ENCODE assay signal across 9 cellular contexts in genomic region chr11:75241906-75242644, GRCh38. TPM values are rescaled to one million over a fixed set of nuclear protein-coding genes. Genes with fewer than 3 reads are reported as not detected.
A peak's percentile ranks its signal among the peaks of the same experiment; 100 is the strongest.
DNase-seq lines count a peak whose midpoint lies in the region; ATAC-seq and TF ChIP-seq lines count a peak whose summit lies in the region.
"Had no signal": no experiment of that assay in that cellular context is flagged by ENCODE, and none has a peak within 500 bp of the region (broad histone marks: within the 10 kb centered on the region; RNA-seq: fewer than 3 reads in every experiment).

No MANE protein-coding gene starts in this region.

- H3K9ac ChIP-seq in iPS-20b (ENCODE audit: low read depth, low read length), result no peak overlapping the region

- TF ChIP-seq POLR2A in suprapubic skin (IDR thresholded peaks at IDR 0.05), result no peak

- peaks cover 15% of the 10 kb centered on the region for H3K4me1 Mint-ChIP-seq in activated CD4-positive, alpha-beta T cell treated with anti-CD3 and anti-CD28 coated beads, Interleukin-2, amount 10 ng/mL, durations not matched to agents 7 days and 5 days
- H3K4me1 Mint-ChIP-seq in WTC11, result peaks cover 16% of the 10 kb centered on the region

- peaks cover 51% of the 10 kb centered on the region for H3K27me3 Mint-ChIP-seq in activated CD4-positive, alpha-beta T cell treated with anti-CD3 and anti-CD28 coated beads, Interleukin-2, amount 10 ng/mL, durations not matched to agents 7 days and 5 days
- H3K27me3 Mint-ChIP-seq in WTC11 (ENCODE audit: low read depth), result peaks cover 70% of the 10 kb centered on the region

- H3K36me3 ChIP-seq in iPS-20b (ENCODE audit: insufficient read depth, low read depth, low read length) (no peaks in the 10 kb centered on the region), suprapubic skin (no peaks in the 10 kb centered on the region)

- H3K4me3 ChIP-seq in iPS-20b (ENCODE audit: low read length) (peak overlapping the region; percentile 60; the same call in 1 of the 2 replicates), suprapubic skin (peak overlapping the region; percentile 56)

- TF ChIP-seq CTCF in WTC11 (IDR thresholded peaks at IDR 0.05) (peak; percentile 14; the same call in 1 of the 2 replicates), suprapubic skin (IDR thresholded peaks at IDR 0.05) (no peak)

- peak overlapping the region; percentile 31 for H3K27ac Mint-ChIP-seq in activated CD4-positive, alpha-beta T cell treated with anti-CD3 and anti-CD28 coated beads, Interleukin-2, amount 10 ng/mL, durations not matched to agents 7 days and 5 days
- H3K27ac Mint-ChIP-seq in WTC11, result no peak overlapping the region

- H3K9me3 ChIP-seq in iPS-20b (ENCODE audit: insufficient read depth, low read depth, low read length) (no peaks in the 10 kb centered on the region), suprapubic skin (no peaks in the 10 kb centered on the region)

- ATAC-seq in WTC11 (no peak; the same call in 1 of the 2 replicates), esophagus mucosa (no peak)

- TF ChIP-seq EP300 in suprapubic skin (IDR thresholded peaks at IDR 0.05), result no peak

- H3K27ac ChIP-seq in iPS-20b (ENCODE audit: low read length) (no peak overlapping the region), suprapubic skin (no peak overlapping the region)

- H3K9me3 Mint-ChIP-seq in activated CD4-positive, alpha-beta T cell treated with anti-CD3 and anti-CD28 coated beads, Interleukin-2, amount 10 ng/mL, durations not matched to agents 7 days and 5 days, result no peaks in the 10 kb centered on the region
- no peaks in the 10 kb centered on the region for H3K9me3 Mint-ChIP-seq in WTC11

- no peaks in the 10 kb centered on the region for H3K36me3 Mint-ChIP-seq in activated CD4-positive, alpha-beta T cell treated with anti-CD3 and anti-CD28 coated beads, Interleukin-2, amount 10 ng/mL, durations not matched to agents 7 days and 5 days (ENCODE audit: low read depth)
- H3K36me3 Mint-ChIP-seq in WTC11, result no peaks in the 10 kb centered on the region

- POLR2A ChIA-PET in activated CD4-positive, alpha-beta T cell treated with anti-CD3 and anti-CD28 coated beads, Interleukin-2, amount 10 ng/mL, durations not matched to agents 7 days and 5 days (lab: Charles Lee), result no interaction called here
- POLR2A ChIA-PET in WTC11 (lab: Charles Lee), result interaction anchor here (0.9 to 1.0 kb wide), 2 partner anchors 46 to 98 kb away, joined by 3 read pairs; no protein-coding TSS in a partner anchor

- no peak for DNase-seq in activated CD4-positive, alpha-beta T cell treated with anti-CD3 and anti-CD28 coated beads, Interleukin-2, amount 10 ng/mL, durations not matched to agents 7 days and 5 days
- DNase-seq in activated CD4-positive, alpha-beta T cell treated with anti-CD3 and anti-CD28 coated beads for 4 hours, result no peak
- no peak for DNase-seq in WTC11 (ENCODE audit: low spot score)
- peak; percentile 60 to 65 for DNase-seq in suprapubic skin (ENCODE audit: low spot score in 2 of 2)
- DNase-seq in glomerular visceral epithelial cell (ENCODE audit: extremely low spot score), result no peak
- DNase-seq in NCI-H345 treated with DMSO at 0.1 percent for 48 hours (lab: John Stamatoyannopoulos, UW; ENCODE audit: unreplicated experiment), result no peak

- 43% methylated on average over 9 of the region's 72 CpGs for WGBS in suprapubic skin

- peak overlapping the region; percentile 68 for H3K4me3 Mint-ChIP-seq in activated CD4-positive, alpha-beta T cell treated with anti-CD3 and anti-CD28 coated beads, Interleukin-2, amount 10 ng/mL, durations not matched to agents 7 days and 5 days
- peak overlapping the region; percentile 74 for H3K4me3 Mint-ChIP-seq in WTC11

- H3K4me1 ChIP-seq in iPS-20b (ENCODE audit: insufficient read depth, low read length) (peaks cover 6% of the 10 kb centered on the region; the same call in 1 of the 2 replicates), suprapubic skin (peaks cover 23% of the 10 kb centered on the region)

- H3K27me3 ChIP-seq in iPS-20b (ENCODE audit: insufficient read depth, low read length) (peaks cover 89% of the 10 kb centered on the region), suprapubic skin (peaks cover 44% of the 10 kb centered on the region)

- CTCF ChIA-PET in activated CD4-positive, alpha-beta T cell treated with anti-CD3 and anti-CD28 coated beads, Interleukin-2, amount 10 ng/mL, durations not matched to agents 7 days and 5 days (lab: Charles Lee), result interaction anchor here (0.6 to 7.1 kb wide), 37 partner anchors 9 to 369 kb away, joined by 3 to 145 read pairs (median 4); partner anchors contain the start of genes SPCS2 and XRRA1
- CTCF ChIA-PET in WTC11 (lab: Charles Lee), result interaction anchor here (0.7 to 7.6 kb wide), 37 partner anchors 8 to 312 kb away, joined by 3 to 191 read pairs (median 6); partner anchors contain the start of gene NEU3

TF ChIP-seq in WTC11, 78 proteins besides CTCF, POLR2A, EP300 and RAD21 (continues in another document):
- TF ChIP-seq CREM (CRISPR knock-in tag; IDR thresholded peaks at IDR 0.05), result peak; percentile 0; the same call in 1 of the 2 replicates
- TF ChIP-seq, protein P1, sequence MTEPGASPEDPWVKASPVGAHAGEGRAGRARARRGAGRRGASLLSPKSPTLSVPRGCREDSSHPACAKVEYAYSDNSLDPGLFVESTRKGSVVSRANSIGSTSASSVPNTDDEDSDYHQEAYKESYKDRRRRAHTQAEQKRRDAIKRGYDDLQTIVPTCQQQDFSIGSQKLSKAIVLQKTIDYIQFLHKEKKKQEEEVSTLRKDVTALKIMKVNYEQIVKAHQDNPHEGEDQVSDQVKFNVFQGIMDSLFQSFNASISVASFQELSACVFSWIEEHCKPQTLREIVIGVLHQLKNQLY (CRISPR knock-in tag; IDR thresholded peaks at IDR 0.05), result no peak
- 0 out of 2 replicates have a peak, but pooled peaks have one; percentile 1 for TF ChIP-seq CBFB (CRISPR knock-in tag; IDR thresholded peaks at IDR 0.05; ENCODE audit: low read depth)
- TF ChIP-seq ZNF263 (CRISPR knock-in tag; IDR thresholded peaks at IDR 0.05; ENCODE audit: low read depth), result no peak
- no peak for TF ChIP-seq MAX (CRISPR knock-in tag; IDR thresholded peaks at IDR 0.05)
- TF ChIP-seq TP53 (CRISPR knock-in tag; IDR thresholded peaks at IDR 0.05), result no peak
- no peak for TF ChIP-seq TCF7 (CRISPR knock-in tag; IDR thresholded peaks at IDR 0.05; ENCODE audit: low read depth)
- TF ChIP-seq, protein P2, sequence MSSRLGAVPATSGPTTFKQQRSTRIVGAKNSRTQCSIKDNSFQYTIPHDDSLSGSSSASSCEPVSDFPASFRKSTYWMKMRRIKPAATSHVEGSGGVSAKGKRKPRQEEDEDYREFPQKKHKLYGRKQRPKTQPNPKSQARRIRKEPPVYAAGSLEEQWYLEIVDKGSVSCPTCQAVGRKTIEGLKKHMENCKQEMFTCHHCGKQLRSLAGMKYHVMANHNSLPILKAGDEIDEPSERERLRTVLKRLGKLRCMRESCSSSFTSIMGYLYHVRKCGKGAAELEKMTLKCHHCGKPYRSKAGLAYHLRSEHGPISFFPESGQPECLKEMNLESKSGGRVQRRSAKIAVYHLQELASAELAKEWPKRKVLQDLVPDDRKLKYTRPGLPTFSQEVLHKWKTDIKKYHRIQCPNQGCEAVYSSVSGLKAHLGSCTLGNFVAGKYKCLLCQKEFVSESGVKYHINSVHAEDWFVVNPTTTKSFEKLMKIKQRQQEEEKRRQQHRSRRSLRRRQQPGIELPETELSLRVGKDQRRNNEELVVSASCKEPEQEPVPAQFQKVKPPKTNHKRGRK (CRISPR knock-in tag; IDR thresholded peaks at IDR 0.05; ENCODE audit: borderline replicate concordance), result no peak
- TF ChIP-seq, protein P3, sequence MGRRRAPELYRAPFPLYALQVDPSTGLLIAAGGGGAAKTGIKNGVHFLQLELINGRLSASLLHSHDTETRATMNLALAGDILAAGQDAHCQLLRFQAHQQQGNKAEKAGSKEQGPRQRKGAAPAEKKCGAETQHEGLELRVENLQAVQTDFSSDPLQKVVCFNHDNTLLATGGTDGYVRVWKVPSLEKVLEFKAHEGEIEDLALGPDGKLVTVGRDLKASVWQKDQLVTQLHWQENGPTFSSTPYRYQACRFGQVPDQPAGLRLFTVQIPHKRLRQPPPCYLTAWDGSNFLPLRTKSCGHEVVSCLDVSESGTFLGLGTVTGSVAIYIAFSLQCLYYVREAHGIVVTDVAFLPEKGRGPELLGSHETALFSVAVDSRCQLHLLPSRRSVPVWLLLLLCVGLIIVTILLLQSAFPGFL (CRISPR knock-in tag; IDR thresholded peaks at IDR 0.05; ENCODE audit: borderline replicate concordance), result no peak
- TF ChIP-seq, protein P4, sequence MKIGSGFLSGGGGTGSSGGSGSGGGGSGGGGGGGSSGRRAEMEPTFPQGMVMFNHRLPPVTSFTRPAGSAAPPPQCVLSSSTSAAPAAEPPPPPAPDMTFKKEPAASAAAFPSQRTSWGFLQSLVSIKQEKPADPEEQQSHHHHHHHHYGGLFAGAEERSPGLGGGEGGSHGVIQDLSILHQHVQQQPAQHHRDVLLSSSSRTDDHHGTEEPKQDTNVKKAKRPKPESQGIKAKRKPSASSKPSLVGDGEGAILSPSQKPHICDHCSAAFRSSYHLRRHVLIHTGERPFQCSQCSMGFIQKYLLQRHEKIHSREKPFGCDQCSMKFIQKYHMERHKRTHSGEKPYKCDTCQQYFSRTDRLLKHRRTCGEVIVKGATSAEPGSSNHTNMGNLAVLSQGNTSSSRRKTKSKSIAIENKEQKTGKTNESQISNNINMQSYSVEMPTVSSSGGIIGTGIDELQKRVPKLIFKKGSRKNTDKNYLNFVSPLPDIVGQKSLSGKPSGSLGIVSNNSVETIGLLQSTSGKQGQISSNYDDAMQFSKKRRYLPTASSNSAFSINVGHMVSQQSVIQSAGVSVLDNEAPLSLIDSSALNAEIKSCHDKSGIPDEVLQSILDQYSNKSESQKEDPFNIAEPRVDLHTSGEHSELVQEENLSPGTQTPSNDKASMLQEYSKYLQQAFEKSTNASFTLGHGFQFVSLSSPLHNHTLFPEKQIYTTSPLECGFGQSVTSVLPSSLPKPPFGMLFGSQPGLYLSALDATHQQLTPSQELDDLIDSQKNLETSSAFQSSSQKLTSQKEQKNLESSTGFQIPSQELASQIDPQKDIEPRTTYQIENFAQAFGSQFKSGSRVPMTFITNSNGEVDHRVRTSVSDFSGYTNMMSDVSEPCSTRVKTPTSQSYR (CRISPR knock-in tag; IDR thresholded peaks at IDR 0.05), result no peak
- TF ChIP-seq NFE2L1 (CRISPR knock-in tag; IDR thresholded peaks at IDR 0.05), result no peak

RNA-seq across cellular contexts. Expression of gene TPBGL, which starts 1.5 kb away (rescaled TPM):
- under 1 TPM in 1 of 2 experiments, not detected in 1; 0.06 TPM for total RNA-seq in activated CD4-positive, alpha-beta T cell treated with anti-CD3 and anti-CD28 coated beads, Interleukin-2, amount 10 ng/mL, durations not matched to agents 7 days and 5 days
- total RNA-seq in WTC11 (2021) (0.37 to 0.78 TPM (median 0.60 TPM) in 3 replicates), suprapubic skin (under 1 TPM in 2 of 4 donors, not detected in 2; 0.36 to 0.40 TPM), esophagus mucosa (not detected)
- total RNA-seq: lung microvascular endothelial cell had no signal

Comparison
In these comparisons a context has a peak if more than half of its experiments do, and no peak if none do; other contexts are left out.
1. DNase-seq: peak in suprapubic skin (2 of 2); none in activated CD4-positive, alpha-beta T cell treated with anti-CD3 and anti-CD28 coated beads, Interleukin-2, amount 10 ng/mL, durations not matched to agents 7 days and 5 days (single experiment), activated CD4-positive, alpha-beta T cell treated with anti-CD3 and anti-CD28 coated beads for 4 hours (0 of 2), WTC11 (single experiment), glomerular visceral epithelial cell (single experiment) and NCI-H345 treated with DMSO at 0.1 percent for 48 hours (single experiment).